In the genomic region with DNA sequence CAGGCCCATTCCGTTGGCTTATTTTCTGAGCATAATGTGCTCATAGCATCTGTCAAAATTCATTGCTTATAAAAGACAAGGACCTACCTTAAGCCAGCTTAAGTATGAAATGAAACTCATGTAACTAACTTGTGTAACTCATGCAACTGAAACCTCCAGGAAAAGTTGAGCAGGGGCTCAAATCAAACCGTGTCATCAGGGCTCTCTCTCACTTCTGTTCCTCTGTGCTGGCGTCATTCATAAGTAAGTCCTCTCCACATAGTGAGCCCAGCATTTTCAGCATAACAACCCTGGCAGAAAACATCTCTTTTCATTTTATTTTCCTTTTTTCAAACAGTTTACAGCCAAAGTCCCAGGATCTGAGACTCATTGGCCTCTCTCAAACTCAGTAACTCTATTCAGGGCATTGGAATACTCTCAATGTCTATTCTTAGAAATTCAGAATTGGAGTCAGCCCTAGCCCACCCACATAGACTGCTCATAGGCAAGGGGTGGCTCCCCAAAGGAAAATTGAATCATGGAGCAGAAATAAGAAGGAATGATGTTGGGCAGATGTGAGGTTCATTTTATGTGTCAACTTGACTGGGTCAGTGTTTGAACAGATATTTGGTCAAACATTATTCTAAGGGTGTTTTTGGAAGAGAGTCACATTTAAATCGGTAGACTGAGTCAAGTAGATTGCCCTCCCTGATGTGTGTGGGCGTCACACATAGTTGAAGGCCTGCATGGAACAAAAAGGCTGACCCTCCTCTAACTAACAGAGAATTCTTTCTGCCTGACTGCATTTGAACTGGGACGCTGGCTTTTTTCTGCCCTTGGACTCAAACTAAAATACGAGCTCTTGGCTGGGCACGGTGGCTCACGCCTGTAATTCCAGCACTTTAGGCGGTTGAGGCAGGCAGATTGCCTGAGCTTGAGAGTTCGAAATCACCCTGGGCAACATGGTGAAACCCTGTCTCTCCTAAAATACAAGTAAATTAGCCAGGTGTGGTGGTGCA, we compare ENCODE assay signal across 1 cellular context.
TF ChIP-seq lines count a peak whose summit lies in the region.

No MANE protein-coding gene starts in this region.

TF ChIP-seq in GM23338, 12 proteins besides CTCF, POLR2A, EP300 and RAD21 (continued from another document):
- TF ChIP-seq REST (IDR thresholded peaks at IDR 0.05; ENCODE audit: unreplicated experiment): no peak
